Comparison of ENCODE assay signal across 8 cellular contexts in the genomic region with DNA sequence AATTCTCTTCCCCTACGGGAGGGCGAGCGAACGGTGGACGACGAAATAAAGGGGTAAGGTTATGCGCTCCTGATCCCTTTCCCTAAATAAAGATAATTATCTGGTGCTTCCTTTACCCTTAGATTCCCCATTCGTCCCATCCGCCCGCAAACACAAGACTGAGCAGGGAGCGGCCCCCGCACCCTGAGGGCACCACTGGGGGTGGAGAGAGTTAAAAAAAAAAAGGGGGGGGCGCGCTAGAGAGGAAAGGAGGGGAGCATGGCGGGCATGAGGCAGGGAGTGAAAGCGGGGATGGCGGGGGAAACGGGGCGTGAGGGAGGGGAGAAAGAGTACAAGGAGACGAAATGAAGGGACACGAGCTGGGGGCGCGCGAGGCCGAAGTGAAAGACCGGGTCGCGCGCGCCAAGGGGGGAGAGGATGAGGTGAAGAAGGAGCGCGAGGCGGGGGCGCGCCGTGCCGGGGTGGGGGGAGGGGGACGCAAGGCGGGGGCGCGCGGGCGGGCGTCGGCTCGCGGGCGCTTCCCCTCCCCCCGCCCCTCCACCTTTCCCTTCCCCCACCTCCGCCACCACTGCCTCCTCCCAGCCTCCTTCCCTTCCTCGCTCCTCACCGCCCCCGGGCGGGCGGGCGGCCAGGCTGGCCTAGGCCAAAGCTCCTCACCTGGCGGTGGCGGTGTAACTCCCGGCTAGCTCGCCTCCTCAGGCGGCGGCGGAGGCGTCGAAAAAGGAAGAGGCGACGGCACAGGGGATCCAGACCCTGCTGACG. TPM values are rescaled to one million over a fixed set of nuclear protein-coding genes. Genes with fewer than 3 reads are reported as not detected.
DNase-seq lines count a peak whose midpoint lies in the region; ATAC-seq and TF ChIP-seq lines count a peak whose summit lies in the region.

No MANE protein-coding gene starts in this region.

- H3K4me1 Mint-ChIP-seq in activated naive CD8-positive, alpha-beta T cell treated with anti-CD3 and anti-CD28 coated beads for 36 hours: peaks cover 40% of the 10 kb centered on the region

- no peaks in the 10 kb centered on the region for H3K9me3 ChIP-seq in PC-3 (ENCODE audit: low read length)

- no peaks in the 10 kb centered on the region; the same call in 1 of the 2 replicates for H3K36me3 ChIP-seq in PC-3 (ENCODE audit: low read depth, low read length)

- peak overlapping the region; percentile 90 for H3K4me3 Mint-ChIP-seq in activated naive CD8-positive, alpha-beta T cell treated with anti-CD3 and anti-CD28 coated beads for 36 hours

- peak overlapping the region; percentile 91 for H2AFZ ChIP-seq in PC-3 (ENCODE audit: low read length)

- ATAC-seq in GM19025 (IDR thresholded peaks at IDR 0.05; ENCODE audit: low read depth, unreplicated experiment) (peak; percentile 16), HG03175 (IDR thresholded peaks at IDR 0.05; ENCODE audit: unreplicated experiment) (peak; percentile 27), PC-3 (peak; percentile 26)

- H3K4me3 ChIP-seq in PC-3 (ENCODE audit: low read length) (peak overlapping the region; percentile 97), iPS-11a (ENCODE audit: low read depth, low read length) (peak overlapping the region; percentile 89), skin epidermis (peak overlapping the region; percentile 62 to 95 (median 84))

- H3K27ac Mint-ChIP-seq in activated naive CD8-positive, alpha-beta T cell treated with anti-CD3 and anti-CD28 coated beads for 36 hours: peak overlapping the region; percentile 90

- peak overlapping the region; percentile 86 for H3K9ac ChIP-seq in PC-3 (ENCODE audit: low read length)

- BruUV-seq in PC-3 (replicated peaks; lab: Mats Ljungman, UMichigan): no TSS peak

- peaks cover 50% of the 10 kb centered on the region for H3K79me2 ChIP-seq in PC-3 (ENCODE audit: low read length)

- peaks cover 32% of the 10 kb centered on the region for H4K20me1 ChIP-seq in PC-3 (ENCODE audit: low read length)

- TF ChIP-seq CTCF in PC-3 (conservative IDR thresholded peaks at IDR 0.05; ENCODE audit: low read depth, low read length): 0 out of 2 replicates have a peak, but pooled peaks have one; percentile 10

- H3K4me2 ChIP-seq in PC-3 (ENCODE audit: low read length): peak overlapping the region; percentile 90

- H3K27ac ChIP-seq in PC-3 (ENCODE audit: low read length) (peak overlapping the region; percentile 44), skin epidermis (peak overlapping the region; percentile 14 to 96 (median 91))

- intact Hi-C loops in PC-3 (cut with micrococcal nuclease): loop anchor here (2.0 to 5.0 kb wide), 3 partner anchors 40 to 125 kb away; partner anchors contain the start of gene RAB13

- H3K36me3 Mint-ChIP-seq in activated naive CD8-positive, alpha-beta T cell treated with anti-CD3 and anti-CD28 coated beads for 36 hours: peaks cover 22% of the 10 kb centered on the region

- POLR2A ChIA-PET in PC-3 (lab: Charles Lee; ENCODE audit: unreplicated experiment): interaction anchor here (1.2 kb wide), 1 partner anchor 45 kb away, joined by 4 read pairs; the partner anchor contains the start of gene CREB3L4

- no peaks in the 10 kb centered on the region for H3K9me2 ChIP-seq in PC-3 (replicated peaks; ENCODE audit: low read length)

- H3K9me3 Mint-ChIP-seq in activated naive CD8-positive, alpha-beta T cell treated with anti-CD3 and anti-CD28 coated beads for 36 hours: no peaks in the 10 kb centered on the region

- no peaks in the 10 kb centered on the region for H3K27me3 Mint-ChIP-seq in activated naive CD8-positive, alpha-beta T cell treated with anti-CD3 and anti-CD28 coated beads for 36 hours

- H3K4me1 ChIP-seq in PC-3 (ENCODE audit: insufficient read depth, low read length): peaks cover 30% of the 10 kb centered on the region

- peak; percentile 90 for DNase-seq in D341Med (ENCODE audit: low spot score)
- DNase-seq in PC-3: peak; percentile 67
- peak; percentile 86 for DNase-seq in activated naive CD8-positive, alpha-beta T cell treated with anti-CD3 and anti-CD28 coated beads for 36 hours
- DNase-seq in HuH-7.5 (ENCODE audit: low spot score): no peak

- CTCF ChIA-PET in PC-3 (lab: Charles Lee): interaction anchor here (0.6 to 1.3 kb wide), 5 partner anchors 12 to 289 kb away, joined by 3 to 9 read pairs (median 4); partner anchors contain the start of gene DENND4B

- H3F3A ChIP-seq in PC-3 (ENCODE audit: low read length, unreplicated experiment): no peaks in the 10 kb centered on the region

- no peaks in the 10 kb centered on the region for H3K27me3 ChIP-seq in PC-3 (ENCODE audit: low read length)

RNA-seq across cellular contexts. Expression of gene GATAD2B, which starts 0.5 kb away (rescaled TPM):
- 7.2 and 11.7 TPM in 2 replicates for total RNA-seq in PC-3 (2014; rRNA removed)
- total RNA-seq in activated naive CD8-positive, alpha-beta T cell treated with anti-CD3 and anti-CD28 coated beads for 36 hours: 10 to 100 TPM; 49.4 to 53.1 TPM

RNA-seq across cellular contexts. Expression of gene DENND4B, which starts 24.3 kb away (rescaled TPM):
- total RNA-seq in PC-3 (2014; rRNA removed): 27.3 and 38.0 TPM in 2 replicates
- total RNA-seq in activated naive CD8-positive, alpha-beta T cell treated with anti-CD3 and anti-CD28 coated beads for 36 hours: 10 to 100 TPM; 90.2 to 91.4 TPM

RNA-seq across cellular contexts. Expression of gene CRTC2, which starts 36.2 kb away (rescaled TPM):
- total RNA-seq in PC-3 (2014; rRNA removed): 17.6 and 21.0 TPM in 2 replicates
- total RNA-seq in activated naive CD8-positive, alpha-beta T cell treated with anti-CD3 and anti-CD28 coated beads for 36 hours: 10 to 100 TPM; 56.4 to 67.0 TPM

RNA-seq across cellular contexts. Expression of gene SLC39A1, which starts 41.1 kb away (rescaled TPM):
- 201 and 224 TPM in 2 replicates for total RNA-seq in PC-3 (2014; rRNA removed)
- 10 to 100 TPM; 60.6 to 63.1 TPM for total RNA-seq in activated naive CD8-positive, alpha-beta T cell treated with anti-CD3 and anti-CD28 coated beads for 36 hours

RNA-seq across cellular contexts. Expression of gene CREB3L4, which starts 45.4 kb away (rescaled TPM):
- total RNA-seq in PC-3 (2014; rRNA removed): 22.9 and 28.7 TPM in 2 replicates
- total RNA-seq in activated naive CD8-positive, alpha-beta T cell treated with anti-CD3 and anti-CD28 coated beads for 36 hours: 1 to 10 TPM; 6.8 to 7.3 TPM
